Comparison of ENCODE assay signal across 35 cellular contexts in genomic region chr3:53590606-53591005, GRCh38.
"Had no signal": no experiment of that assay in that cellular context is flagged by ENCODE, and none has a peak within 500 bp of the region (broad histone marks: within the 10 kb centered on the region; RNA-seq: fewer than 3 reads in every experiment).

No MANE protein-coding gene starts in this region.

- H3K9me3 ChIP-seq: adrenal gland, ascending aorta, body of pancreas, breast epithelium had no signal

- H3K4me3 ChIP-seq: adrenal gland, ascending aorta, body of pancreas, breast epithelium, cardiac muscle cell had no signal

- ATAC-seq: activated naive CD4-positive, alpha-beta T cell treated with anti-CD3 and anti-CD28 coated beads, Interleukin-2, amount 50 U/mL, for 72 hours; activated naive CD8-positive, alpha-beta T cell treated with anti-CD3 and anti-CD28 coated beads, Interleukin-2, amount 50 U/mL, for 24 hours; activated T-cell treated with anti-CD3 and anti-CD28 coated beads, Interleukin-2, amount 50 U/mL, for 4 hours; activated T-cell treated with anti-CD3 and anti-CD28 coated beads, Interleukin-2, amount 50 U/mL, for 72 hours; activated T-helper 17 cell treated with anti-CD3 and anti-CD28 coated beads, Interleukin-2, amount 50 U/mL, for 72 hours; body of pancreas had no signal

- H3K36me3 ChIP-seq: adrenal gland, ascending aorta, brain microvascular endothelial cell, breast epithelium, cardiac muscle cell had no signal

- H3K27me3 ChIP-seq: adrenal gland, ascending aorta, body of pancreas, brain microvascular endothelial cell, breast epithelium, cardiac muscle cell had no signal

- DNase-seq: activated effector memory CD4-positive, alpha-beta T cell treated with anti-CD3 and anti-CD28 coated beads, Interleukin-2, amount 50 U/mL, for 16 hours; activated effector memory CD4-positive, alpha-beta T cell treated with Interleukin-2 at 50 U/mL for 16 hours; activated gamma-delta T cell; activated gamma-delta T cell treated with Interleukin-2 at 50 U/mL for 16 hours; activated naive CD4-positive, alpha-beta T cell; activated naive CD4-positive, alpha-beta T cell treated with anti-CD3 and anti-CD28 coated beads for 36 hours; activated naive CD4-positive, alpha-beta T cell treated with anti-CD3 and anti-CD28 coated beads, Interleukin-2, amount 10 ng/mL, durations not matched to agents 7 days and 5 days; activated naive CD4-positive, alpha-beta T cell treated with anti-CD3 and anti-CD28 coated beads, Interleukin-2, amount 50 U/mL, for 16 hours; activated naive CD4-positive, alpha-beta T cell treated with Interleukin-2 at 50 U/mL for 16 hours; activated naive CD8-positive, alpha-beta T cell treated with anti-CD3 and anti-CD28 coated beads for 36 hours; activated naive CD8-positive, alpha-beta T cell treated with anti-CD3 and anti-CD28 coated beads, Interleukin-2, amount 10 ng/mL, durations not matched to agents 7 days and 5 days; activated naive CD8-positive, alpha-beta T cell treated with anti-CD3 and anti-CD28 coated beads, Interleukin-2, amount 50 U/mL, for 24 hours; activated T-cell treated with anti-CD3 and anti-CD28 coated beads for 4 hours; activated T-cell treated with anti-CD3 and anti-CD28 coated beads, Interleukin-2, amount 50 U/mL, for 1 hour; activated T-cell treated with anti-CD3 and anti-CD28 coated beads, Interleukin-2, amount 50 U/mL, for 24 hours; activated T-cell treated with anti-CD3 and anti-CD28 coated beads, Interleukin-2, amount 50 U/mL, for 4 hours; activated T-cell treated with anti-CD3 and anti-CD28 coated beads, Interleukin-2, amount 50 U/mL, for 48 hours; activated T-cell treated with anti-CD3 and anti-CD28 coated beads, Interleukin-2, amount 50 U/mL, for 72 hours; adrenal gland; amniotic stem cell; amygdala; anterior cingulate cortex; aorta; body of pancreas; brain microvascular endothelial cell; caudate nucleus; central memory CD4-positive, alpha-beta T cell; cerebellar nuclear complex had no signal

- H3K4me1 ChIP-seq: ascending aorta, breast epithelium had no signal

- H3K27ac ChIP-seq: adrenal gland, ascending aorta, body of pancreas, brain microvascular endothelial cell, breast epithelium, cardiac muscle cell had no signal

- FAIRE-seq: astrocyte, bronchial epithelial cell had no signal
